17 cellular contexts compared by ENCODE assay signal in the genomic region with DNA sequence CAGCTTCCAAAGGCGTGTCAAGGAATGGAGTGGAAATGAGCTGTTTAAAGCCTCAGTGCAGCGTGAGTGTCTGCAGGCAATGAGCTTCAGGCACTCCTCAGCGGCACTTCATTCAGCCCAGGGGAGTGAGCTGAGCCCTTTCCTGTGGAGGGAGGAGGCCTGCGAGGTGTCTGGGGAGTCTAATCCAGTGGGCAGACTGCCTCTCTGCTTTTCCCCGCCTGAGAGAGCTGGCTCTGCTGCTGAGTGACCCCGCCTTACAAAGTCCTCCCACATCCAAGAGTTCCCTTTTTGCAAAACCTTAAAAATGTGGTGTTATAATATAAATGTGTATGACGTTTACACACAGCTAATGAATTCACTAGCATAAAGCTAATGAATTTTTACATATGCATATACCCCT.
"Had no signal": no experiment of that assay in that cellular context is flagged by ENCODE, and none has a peak within 500 bp of the region (broad histone marks: within the 10 kb centered on the region; RNA-seq: fewer than 3 reads in every experiment).

No MANE protein-coding gene starts in this region.

- H3K4me1 ChIP-seq: testis had no signal

- H3K4me3 ChIP-seq: breast epithelium, lung, ovary, stomach, testis, uterus had no signal

- H3K9me3 ChIP-seq: breast epithelium, ovary, stomach, testis, uterus had no signal

- H3K27me3 ChIP-seq: breast epithelium, ovary, testis, uterus had no signal

- H3K36me3 ChIP-seq: breast epithelium, ovary, stomach, uterus had no signal

- H3K27ac ChIP-seq: breast epithelium, ovary, stomach, testis, uterus had no signal

- DNase-seq: activated B cell treated with CpG ODN at 0.5 μM for 24 hours; activated naive CD4-positive, alpha-beta T cell treated with anti-CD3 and anti-CD28 coated beads for 36 hours; activated naive CD8-positive, alpha-beta T cell treated with anti-CD3 and anti-CD28 coated beads, Interleukin-2, amount 50 U/mL, for 24 hours; aorta; effector memory CD4-positive, alpha-beta T cell; foreskin melanocyte; head of caudate nucleus; immature natural killer cell; midbrain; ovary; stimulated activated CD4-positive, alpha-beta T cell treated with anti-CD3 and anti-CD28 coated beads, Interleukin-12 subunit alpha, Interleukin-12 subunit beta, amount 100 ng/mL, for 4 hours; stimulated activated CD4-positive, alpha-beta T cell treated with anti-CD3 and anti-CD28 coated beads, Interleukin-2, amount 100 ng/mL, for 24 hours; stomach; testis; uterus had no signal

- ATAC-seq: activated naive CD8-positive, alpha-beta T cell treated with anti-CD3 and anti-CD28 coated beads, Interleukin-2, amount 50 U/mL, for 24 hours had no signal
